18 cellular contexts compared by ENCODE assay signal in genomic region chr3:190326930-190327329, GRCh38. TPM values are rescaled to one million over a fixed set of nuclear protein-coding genes. Genes with fewer than 3 reads are reported as not detected.
DNase-seq lines count a peak whose midpoint lies in the region; ATAC-seq, FAIRE-seq and TF ChIP-seq lines count a peak whose summit lies in the region.
"Had no signal": no experiment of that assay in that cellular context is flagged by ENCODE, and none has a peak within 500 bp of the region (broad histone marks: within the 10 kb centered on the region; RNA-seq: fewer than 3 reads in every experiment).

No MANE protein-coding gene starts in this region.

- no peaks in the 10 kb centered on the region for H3K79me2 ChIP-seq in astrocyte (ENCODE audit: insufficient read depth, low read length)

- peaks cover 19% of the 10 kb centered on the region for H3K4me1 ChIP-seq in astrocyte (ENCODE audit: insufficient read depth, low read length)

- no peak for TF ChIP-seq CTCF in astrocyte (IDR thresholded peaks at IDR 0.05; ENCODE audit: insufficient read depth, low read depth, low read length)
- TF ChIP-seq CTCF in omental fat pad (IDR thresholded peaks at IDR 0.05): no peak

- no peak overlapping the region for H3K4me2 ChIP-seq in astrocyte (ENCODE audit: low read length)

- H3K9me3 ChIP-seq in astrocyte (ENCODE audit: insufficient read depth, low read depth, low read length): no peaks in the 10 kb centered on the region

- H3K27me3 Mint-ChIP-seq in astrocyte (ENCODE audit: low read depth, unreplicated experiment): no peaks in the 10 kb centered on the region

- no peak overlapping the region for H3K27ac Mint-ChIP-seq in astrocyte (ENCODE audit: unreplicated experiment)
- H3K27ac Mint-ChIP-seq: activated CD4-positive, alpha-beta memory T cell treated with anti-CD3 and anti-CD28 coated beads for 36 hours; CD4-positive, alpha-beta T cell; naive B cell had no signal

- H3K27me3 ChIP-seq in astrocyte (ENCODE audit: insufficient read depth, low read length) (no peaks in the 10 kb centered on the region), H7 (ENCODE audit: control insufficient read depth, insufficient read depth, low read length) (peaks cover 10% of the 10 kb centered on the region)

- H3K4me3 ChIP-seq in astrocyte (ENCODE audit: insufficient read depth, low read depth, low read length) (no peak overlapping the region), H7 (ENCODE audit: insufficient read depth, low read depth, low read length) (no peak overlapping the region)

- no peaks in the 10 kb centered on the region for H3K36me3 Mint-ChIP-seq in astrocyte (ENCODE audit: low read depth, unreplicated experiment)
- H3K36me3 Mint-ChIP-seq: activated CD4-positive, alpha-beta memory T cell treated with anti-CD3 and anti-CD28 coated beads for 36 hours; naive B cell had no signal

- H4K20me1 ChIP-seq in astrocyte (ENCODE audit: insufficient read depth, low read length): no peaks in the 10 kb centered on the region

- no peak overlapping the region for H3K27ac ChIP-seq in astrocyte (ENCODE audit: low read depth, low read length)

- no peak for FAIRE-seq in astrocyte (lab: Jason Lieb, UNC)
- FAIRE-seq: bronchial epithelial cell had no signal

- no peaks in the 10 kb centered on the region for H3K9me3 Mint-ChIP-seq in astrocyte (ENCODE audit: unreplicated experiment)
- H3K9me3 Mint-ChIP-seq: activated CD4-positive, alpha-beta memory T cell treated with anti-CD3 and anti-CD28 coated beads for 36 hours; CD4-positive, alpha-beta T cell; naive B cell had no signal

- H3K4me3 Mint-ChIP-seq in astrocyte (ENCODE audit: unreplicated experiment): no peak overlapping the region
- H3K4me3 Mint-ChIP-seq: activated CD4-positive, alpha-beta memory T cell treated with anti-CD3 and anti-CD28 coated beads for 36 hours; CD4-positive, alpha-beta T cell; naive B cell had no signal

- ATAC-seq in omental fat pad (ENCODE audit: low FRiP score) (peak; percentile 52), HG02973 (IDR thresholded peaks at IDR 0.05; ENCODE audit: unreplicated experiment) (no peak)
- ATAC-seq: stimulated activated naive CD8-positive, alpha-beta T cell treated with anti-CD3 and anti-CD28 coated beads, Interleukin-15, Interleukin-2, amounts not matched to agents 100 U/mL and 50 U/mL, for 24 hours had no signal

- DNase-seq in EL (peak; percentile 9), astrocyte (ENCODE audit: low read depth) (peak; percentile 91), globus pallidus (ENCODE audit: low spot score) (peak; percentile 7), omental fat pad (ENCODE audit: low spot score) (no peak), H7 (no peak), cortex of kidney (lab: John Stamatoyannopoulos, UW) (no peak)
- no peak for DNase-seq in stimulated activated naive CD4-positive, alpha-beta T cell (lab: John Stamatoyannopoulos, UW)
- DNase-seq: activated CD4-positive, alpha-beta memory T cell treated with anti-CD3 and anti-CD28 coated beads for 36 hours; CD4-positive, alpha-beta T cell; erythroblast; GOT3; KBM-7; naive B cell; NCI-H1930; stimulated activated naive CD8-positive, alpha-beta T cell treated with anti-CD3 and anti-CD28 coated beads, Interleukin-15, Interleukin-2, amounts not matched to agents 100 U/mL and 50 U/mL, for 24 hours; T1000 had no signal

- peaks cover 8% of the 10 kb centered on the region for H3K4me1 Mint-ChIP-seq in astrocyte (ENCODE audit: low read depth, unreplicated experiment)

- no peaks in the 10 kb centered on the region for H3K36me3 ChIP-seq in astrocyte (ENCODE audit: insufficient read depth, low read length)
- no peaks in the 10 kb centered on the region for H3K36me3 ChIP-seq in H7 (replicated peaks; ENCODE audit: control insufficient read depth, insufficient read depth, low read length)

- no peak overlapping the region for H2AFZ ChIP-seq in astrocyte (ENCODE audit: low read depth, low read length)

- no peak overlapping the region for H3K9ac ChIP-seq in astrocyte (ENCODE audit: low read length)

RNA-seq across cellular contexts. Expression of gene CLDN1, which starts 4.7 kb away (rescaled TPM):
- total RNA-seq in astrocyte (34.1 and 35.6 TPM in 2 replicates), omental fat pad (100 to 1,000 TPM in 1 of 4 donors, 10 to 100 TPM in 2, 1 to 10 TPM in 1; 2.7 to 184 (median 58.3) TPM)
- total RNA-seq in H7 (2014; rRNA removed; shearing (Covaris generic)): 0.62 and 0.67 TPM in 2 replicates

Comparison
In these comparisons a context has a peak if more than half of its experiments do, and no peak if none do; other contexts are left out.
1. DNase-seq: peak in EL (single experiment), astrocyte (single experiment) and globus pallidus (single experiment); none in omental fat pad (single experiment), H7 (single experiment), cortex of kidney (single experiment) and stimulated activated naive CD4-positive, alpha-beta T cell (0 of 6).